24 cellular contexts compared by ENCODE assay signal in the genomic region with DNA sequence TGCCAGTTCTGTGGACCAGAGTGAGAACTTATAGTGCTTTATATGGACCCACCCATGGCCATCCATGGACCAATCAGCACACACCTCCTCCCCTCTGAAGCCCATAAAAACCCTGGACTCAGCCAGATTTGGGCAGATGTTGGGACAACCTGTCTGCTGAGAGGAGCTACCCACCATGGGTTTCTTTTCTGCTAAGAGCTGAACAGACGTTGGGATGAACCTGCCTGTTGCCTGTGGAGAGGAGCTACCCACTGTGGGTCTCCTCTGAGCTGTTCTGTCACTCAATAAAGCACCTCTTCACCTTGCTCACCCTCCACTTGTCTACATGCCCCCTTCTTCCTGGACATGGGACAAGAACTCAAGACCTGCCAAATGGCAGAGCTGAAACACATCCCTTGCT.
"Had no signal": no experiment of that assay in that cellular context is flagged by ENCODE, and none has a peak within 500 bp of the region (broad histone marks: within the 10 kb centered on the region; RNA-seq: fewer than 3 reads in every experiment).

No MANE protein-coding gene starts in this region.

- H3K4me3 ChIP-seq: colonic mucosa, esophagus squamous epithelium, gastrocnemius medialis, heart right ventricle, left lung, lung, mucosa of descending colon had no signal

- H3K4me1 ChIP-seq: colonic mucosa, gastrocnemius medialis, heart right ventricle, left lung had no signal

- H3K27ac ChIP-seq: colonic mucosa, epithelial cell of prostate, esophagus squamous epithelium, gastrocnemius medialis, heart right ventricle, left lung had no signal

- H3K27me3 ChIP-seq: colonic mucosa, esophagus squamous epithelium, gastrocnemius medialis, heart right ventricle, left lung had no signal

- H3K4me1 Mint-ChIP-seq: endodermal cell, memory B cell had no signal

- H3K9me3 ChIP-seq: colonic mucosa, esophagus squamous epithelium, gastrocnemius medialis, heart right ventricle, mucosa of descending colon had no signal

- ATAC-seq: effector memory CD8-positive, alpha-beta T cell; gastrocnemius medialis; left lung had no signal

- H3K4me3 Mint-ChIP-seq: dendritic cell treated with granulocyte-macrophage colony-stimulating factor and Interleukin-4, amounts not matched to agents 40 ng/mL and 50 ng/mL, for 4 days; effector memory CD8-positive, alpha-beta T cell; endodermal cell; memory B cell had no signal

- H3K36me3 Mint-ChIP-seq: memory B cell had no signal

- DNase-seq: colonic mucosa; cortex of kidney; effector CD8-positive, alpha-beta T cell; effector memory CD8-positive, alpha-beta T cell; endodermal cell; erythroblast; esophagus squamous epithelium; foreskin fibroblast; foreskin melanocyte; gastrocnemius medialis; glutamatergic neuron; head of caudate nucleus; heart right ventricle; hippocampal formation; left cardiac atrium; left lung; left ventricle myocardium superior; mammary epithelial cell; mesendoderm; mucosa of descending colon had no signal

- H3K27me3 Mint-ChIP-seq: dendritic cell treated with granulocyte-macrophage colony-stimulating factor and Interleukin-4, amounts not matched to agents 40 ng/mL and 50 ng/mL, for 4 days; effector memory CD8-positive, alpha-beta T cell; memory B cell had no signal

- H3K36me3 ChIP-seq: colonic mucosa, esophagus squamous epithelium, gastrocnemius medialis, heart right ventricle, left lung had no signal

- H3K27ac Mint-ChIP-seq: dendritic cell treated with granulocyte-macrophage colony-stimulating factor and Interleukin-4, amounts not matched to agents 40 ng/mL and 50 ng/mL, for 4 days; effector memory CD8-positive, alpha-beta T cell; endodermal cell; memory B cell had no signal

- H3K9me3 Mint-ChIP-seq: dendritic cell treated with granulocyte-macrophage colony-stimulating factor and Interleukin-4, amounts not matched to agents 40 ng/mL and 50 ng/mL, for 4 days; effector memory CD8-positive, alpha-beta T cell; memory B cell had no signal
